ENCODE assay signal across 1 cellular context in the genomic region with DNA sequence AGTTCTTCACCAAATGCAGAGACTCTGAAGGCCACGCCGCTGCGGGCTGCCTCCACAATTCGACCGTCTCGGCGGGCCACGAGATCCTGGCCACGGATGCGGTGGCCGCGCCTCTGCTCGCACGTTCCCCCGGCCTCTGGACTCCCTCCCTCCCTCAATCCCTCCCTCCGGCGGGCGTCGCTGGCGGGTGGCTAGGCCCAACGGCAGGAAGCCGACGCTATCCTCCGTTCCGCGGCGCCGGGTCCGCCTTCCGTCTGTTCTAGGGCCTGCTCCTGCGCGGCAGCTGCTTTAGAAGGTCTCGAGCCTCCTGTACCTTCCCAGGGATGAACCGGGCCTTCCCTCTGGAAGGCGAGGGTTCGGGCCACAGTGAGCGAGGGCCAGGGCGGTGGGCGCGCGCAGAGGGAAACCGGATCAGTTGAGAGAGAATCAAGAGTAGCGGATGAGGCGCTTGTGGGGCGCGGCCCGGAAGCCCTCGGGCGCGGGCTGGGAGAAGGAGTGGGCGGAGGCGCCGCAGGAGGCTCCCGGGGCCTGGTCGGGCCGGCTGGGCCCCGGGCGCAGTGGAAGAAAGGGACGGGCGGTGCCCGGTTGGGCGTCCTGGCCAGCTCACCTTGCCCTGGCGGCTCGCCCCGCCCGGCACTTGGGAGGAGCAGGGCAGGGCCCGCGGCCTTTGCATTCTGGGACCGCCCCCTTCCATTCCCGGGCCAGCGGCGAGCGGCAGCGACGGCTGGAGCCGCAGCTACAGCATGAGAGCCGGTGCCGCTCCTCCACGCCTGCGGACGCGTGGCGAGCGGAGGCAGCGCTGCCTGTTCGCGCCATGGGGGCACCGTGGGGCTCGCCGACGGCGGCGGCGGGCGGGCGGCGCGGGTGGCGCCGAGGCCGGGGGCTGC.
TF ChIP-seq lines count a peak whose summit lies in the region.

Gene FUT4 (plus strand): TSS at position 227 of the 887 bp plus-strand sequence. CDS start 213 bp downstream, at position 440.

TF ChIP-seq in HepG2, 621 proteins besides CTCF, POLR2A, EP300 and RAD21 (continued from another document and continues in another):
- TF ChIP-seq, protein P1, sequence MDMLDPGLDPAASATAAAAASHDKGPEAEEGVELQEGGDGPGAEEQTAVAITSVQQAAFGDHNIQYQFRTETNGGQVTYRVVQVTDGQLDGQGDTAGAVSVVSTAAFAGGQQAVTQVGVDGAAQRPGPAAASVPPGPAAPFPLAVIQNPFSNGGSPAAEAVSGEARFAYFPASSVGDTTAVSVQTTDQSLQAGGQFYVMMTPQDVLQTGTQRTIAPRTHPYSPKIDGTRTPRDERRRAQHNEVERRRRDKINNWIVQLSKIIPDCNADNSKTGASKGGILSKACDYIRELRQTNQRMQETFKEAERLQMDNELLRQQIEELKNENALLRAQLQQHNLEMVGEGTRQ (IDR thresholded peaks at IDR 0.05; ENCODE audit: low read depth, low read length), result no peak
- TF ChIP-seq, protein P1 (CRISPR knock-in tag; IDR thresholded peaks at IDR 0.05; ENCODE audit: borderline replicate concordance), result no peak
- no peak for TF ChIP-seq FOXA1 (IDR thresholded peaks at IDR 0.05)
- no peak for TF ChIP-seq FOXA1 (CRISPR knock-in tag; IDR thresholded peaks at IDR 0.05)
- 0 out of 2 replicates have a peak, but pooled peaks have one; percentile 47 for TF ChIP-seq DR1 (CRISPR knock-in tag; IDR thresholded peaks at IDR 0.05)
- TF ChIP-seq ZNF816 (CRISPR knock-in tag; IDR thresholded peaks at IDR 0.05; ENCODE audit: borderline replicate concordance), result no peak
- TF ChIP-seq NFRKB (IDR thresholded peaks at IDR 0.05), result no peak
- no peak for TF ChIP-seq FLYWCH1 (CRISPR knock-in tag; IDR thresholded peaks at IDR 0.05)
- no peak for TF ChIP-seq SRSF1 (optimal IDR thresholded peaks at IDR 0.05; ENCODE audit: low read depth, low read length)
- TF ChIP-seq ZNF841 (CRISPR knock-in tag; IDR thresholded peaks at IDR 0.05; ENCODE audit: borderline replicate concordance), result no peak
- no peak for TF ChIP-seq HNF4A (CRISPR knock-in tag; IDR thresholded peaks at IDR 0.05)
- TF ChIP-seq, protein P2, sequence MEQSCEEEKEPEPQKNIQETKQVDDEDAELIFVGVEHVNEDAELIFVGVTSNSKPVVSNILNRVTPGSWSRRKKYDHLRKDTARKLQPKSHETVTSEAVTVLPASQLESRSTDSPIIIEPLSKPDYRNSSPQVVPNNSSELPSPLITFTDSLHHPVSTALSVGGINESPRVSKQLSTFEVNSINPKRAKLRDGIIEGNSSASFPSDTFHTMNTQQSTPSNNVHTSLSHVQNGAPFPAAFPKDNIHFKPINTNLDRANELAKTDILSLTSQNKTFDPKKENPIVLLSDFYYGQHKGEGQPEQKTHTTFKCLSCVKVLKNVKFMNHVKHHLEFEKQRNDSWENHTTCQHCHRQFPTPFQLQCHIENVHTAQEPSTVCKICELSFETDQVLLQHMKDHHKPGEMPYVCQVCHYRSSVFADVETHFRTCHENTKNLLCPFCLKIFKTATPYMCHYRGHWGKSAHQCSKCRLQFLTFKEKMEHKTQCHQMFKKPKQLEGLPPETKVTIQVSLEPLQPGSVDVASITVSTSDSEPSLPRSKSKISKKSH (CRISPR knock-in tag; IDR thresholded peaks at IDR 0.05; ENCODE audit: borderline replicate concordance), result no peak; the same call in 1 of the 2 replicates
- TF ChIP-seq PITX1 (CRISPR knock-in tag; IDR thresholded peaks at IDR 0.05), result peak; percentile 33; the same call in 1 of the 2 replicates
- TF ChIP-seq ZMAT5 (CRISPR knock-in tag; IDR thresholded peaks at IDR 0.05; ENCODE audit: borderline replicate concordance, low read depth), result no peak
- TF ChIP-seq, protein P3, sequence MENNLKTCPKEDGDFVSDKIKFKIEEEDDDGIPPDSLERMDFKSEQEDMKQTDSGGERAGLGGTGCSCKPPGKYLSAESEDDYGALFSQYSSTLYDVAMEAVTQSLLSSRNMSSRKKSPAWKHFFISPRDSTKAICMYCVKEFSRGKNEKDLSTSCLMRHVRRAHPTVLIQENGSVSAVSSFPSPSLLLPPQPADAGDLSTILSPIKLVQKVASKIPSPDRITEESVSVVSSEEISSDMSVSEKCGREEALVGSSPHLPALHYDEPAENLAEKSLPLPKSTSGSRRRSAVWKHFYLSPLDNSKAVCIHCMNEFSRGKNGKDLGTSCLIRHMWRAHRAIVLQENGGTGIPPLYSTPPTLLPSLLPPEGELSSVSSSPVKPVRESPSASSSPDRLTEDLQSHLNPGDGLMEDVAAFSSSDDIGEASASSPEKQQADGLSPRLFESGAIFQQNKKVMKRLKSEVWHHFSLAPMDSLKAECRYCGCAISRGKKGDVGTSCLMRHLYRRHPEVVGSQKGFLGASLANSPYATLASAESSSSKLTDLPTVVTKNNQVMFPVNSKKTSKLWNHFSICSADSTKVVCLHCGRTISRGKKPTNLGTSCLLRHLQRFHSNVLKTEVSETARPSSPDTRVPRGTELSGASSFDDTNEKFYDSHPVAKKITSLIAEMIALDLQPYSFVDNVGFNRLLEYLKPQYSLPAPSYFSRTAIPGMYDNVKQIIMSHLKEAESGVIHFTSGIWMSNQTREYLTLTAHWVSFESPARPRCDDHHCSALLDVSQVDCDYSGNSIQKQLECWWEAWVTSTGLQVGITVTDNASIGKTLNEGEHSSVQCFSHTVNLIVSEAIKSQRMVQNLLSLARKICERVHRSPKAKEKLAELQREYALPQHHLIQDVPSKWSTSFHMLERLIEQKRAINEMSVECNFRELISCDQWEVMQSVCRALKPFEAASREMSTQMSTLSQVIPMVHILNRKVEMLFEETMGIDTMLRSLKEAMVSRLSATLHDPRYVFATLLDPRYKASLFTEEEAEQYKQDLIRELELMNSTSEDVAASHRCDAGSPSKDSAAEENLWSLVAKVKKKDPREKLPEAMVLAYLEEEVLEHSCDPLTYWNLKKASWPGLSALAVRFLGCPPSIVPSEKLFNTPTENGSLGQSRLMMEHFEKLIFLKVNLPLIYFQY (CRISPR knock-in tag; IDR thresholded peaks at IDR 0.05; ENCODE audit: borderline replicate concordance), result no peak
- no peak for TF ChIP-seq HMGXB3 (CRISPR knock-in tag; IDR thresholded peaks at IDR 0.05; ENCODE audit: borderline replicate concordance)
- no peak for TF ChIP-seq ATF2 (CRISPR knock-in tag; IDR thresholded peaks at IDR 0.05)
- TF ChIP-seq, protein P4, sequence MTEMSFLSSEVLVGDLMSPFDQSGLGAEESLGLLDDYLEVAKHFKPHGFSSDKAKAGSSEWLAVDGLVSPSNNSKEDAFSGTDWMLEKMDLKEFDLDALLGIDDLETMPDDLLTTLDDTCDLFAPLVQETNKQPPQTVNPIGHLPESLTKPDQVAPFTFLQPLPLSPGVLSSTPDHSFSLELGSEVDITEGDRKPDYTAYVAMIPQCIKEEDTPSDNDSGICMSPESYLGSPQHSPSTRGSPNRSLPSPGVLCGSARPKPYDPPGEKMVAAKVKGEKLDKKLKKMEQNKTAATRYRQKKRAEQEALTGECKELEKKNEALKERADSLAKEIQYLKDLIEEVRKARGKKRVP (CRISPR knock-in tag; IDR thresholded peaks at IDR 0.05), result no peak
- no peak for TF ChIP-seq ZFP41 (CRISPR knock-in tag; IDR thresholded peaks at IDR 0.05; ENCODE audit: borderline replicate concordance)
- TF ChIP-seq ZNF343 (CRISPR knock-in tag; IDR thresholded peaks at IDR 0.05), result no peak
- TF ChIP-seq IRF2 (CRISPR knock-in tag; IDR thresholded peaks at IDR 0.05), result no peak
- no peak for TF ChIP-seq ZNF781 (CRISPR knock-in tag; IDR thresholded peaks at IDR 0.05; ENCODE audit: borderline replicate concordance, not compliant biosample characterization)
- TF ChIP-seq HCFC1 (IDR thresholded peaks at IDR 0.05; ENCODE audit: low read depth, low read length), result no peak
- 0 out of 2 replicates have a peak, but pooled peaks have one; percentile 36 for TF ChIP-seq ZMAT3 (CRISPR knock-in tag; conservative IDR thresholded peaks at IDR 0.05)
- TF ChIP-seq RORA (CRISPR knock-in tag; IDR thresholded peaks at IDR 0.05), result no peak
- TF ChIP-seq, protein P5, sequence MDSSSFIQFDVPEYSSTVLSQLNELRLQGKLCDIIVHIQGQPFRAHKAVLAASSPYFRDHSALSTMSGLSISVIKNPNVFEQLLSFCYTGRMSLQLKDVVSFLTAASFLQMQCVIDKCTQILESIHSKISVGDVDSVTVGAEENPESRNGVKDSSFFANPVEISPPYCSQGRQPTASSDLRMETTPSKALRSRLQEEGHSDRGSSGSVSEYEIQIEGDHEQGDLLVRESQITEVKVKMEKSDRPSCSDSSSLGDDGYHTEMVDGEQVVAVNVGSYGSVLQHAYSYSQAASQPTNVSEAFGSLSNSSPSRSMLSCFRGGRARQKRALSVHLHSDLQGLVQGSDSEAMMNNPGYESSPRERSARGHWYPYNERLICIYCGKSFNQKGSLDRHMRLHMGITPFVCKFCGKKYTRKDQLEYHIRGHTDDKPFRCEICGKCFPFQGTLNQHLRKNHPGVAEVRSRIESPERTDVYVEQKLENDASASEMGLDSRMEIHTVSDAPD (CRISPR knock-in tag; IDR thresholded peaks at IDR 0.05), result no peak
- TF ChIP-seq ELF1 (CRISPR knock-in tag; IDR thresholded peaks at IDR 0.05), result 0 out of 2 replicates have a peak, but pooled peaks have one; percentile 12
- no peak for TF ChIP-seq RERE (CRISPR knock-in tag; IDR thresholded peaks at IDR 0.05; ENCODE audit: low read depth)
- 0 out of 2 replicates have a peak, but pooled peaks have one; percentile 51 for TF ChIP-seq RNF2 (conservative IDR thresholded peaks at IDR 0.05; ENCODE audit: low read depth)
